Comparison of ENCODE assay signal across 22 cellular contexts in genomic region chr18:70025580-70025979, GRCh38.
"Had no signal": no experiment of that assay in that cellular context is flagged by ENCODE, and none has a peak within 500 bp of the region (broad histone marks: within the 10 kb centered on the region; RNA-seq: fewer than 3 reads in every experiment).

No MANE protein-coding gene starts in this region.

- H3K36me3 ChIP-seq: colonic mucosa, ovary had no signal

- H3K27ac ChIP-seq: colonic mucosa, esophagus muscularis mucosa, gastrocnemius medialis, heart right ventricle, left ventricle myocardium inferior, lower lobe of right lung, ovary, right atrium auricular region, sigmoid colon, skin epidermis, testis, tibial nerve had no signal

- ATAC-seq: gastrocnemius medialis; heart right ventricle; lower lobe of right lung; stimulated activated naive B cell treated with anti-CD40 and anti-IgM and Interleukin-4, amounts not matched to agents 10 μg/mL and 1 μg/mL and 100 μg/mL, for 72 hours had no signal

- H3K4me3 ChIP-seq: colonic mucosa, esophagus muscularis mucosa, gastrocnemius medialis, heart right ventricle, left ventricle myocardium inferior, lower lobe of right lung, ovary, right atrium auricular region, sigmoid colon, skin epidermis, testis, tibial nerve had no signal

- H3K27me3 ChIP-seq: colonic mucosa, esophagus muscularis mucosa, gastrocnemius medialis, heart right ventricle, ovary, right atrium auricular region, sigmoid colon, testis, tibial nerve had no signal

- H3K9me3 ChIP-seq: colonic mucosa, esophagus muscularis mucosa, gastrocnemius medialis, heart right ventricle, left ventricle myocardium inferior, lower lobe of right lung, ovary, right atrium auricular region, sigmoid colon, testis, tibial nerve had no signal

- FAIRE-seq: keratinocyte had no signal

- DNase-seq: cerebellar nuclear complex; colonic mucosa; dermis blood vessel endothelial cell; effector CD8-positive, alpha-beta T cell; gastrocnemius medialis; heart right ventricle; left ventricle myocardium inferior; lower lobe of right lung; mesendoderm; naive B cell; ovary; sigmoid colon; stimulated activated CD4-positive, alpha-beta T cell treated with anti-CD3 and anti-CD28 coated beads, Interleukin-2, amount 100 ng/mL, for 24 hours; stimulated activated CD4-positive, alpha-beta T cell treated with anti-CD3 and anti-CD28 coated beads, Interleukin-4, amount 100 ng/mL, for 4 hours; stimulated activated naive B cell treated with anti-CD40 and anti-IgM and Interleukin-4, amounts not matched to agents 10 μg/mL and 1 μg/mL and 100 μg/mL, for 72 hours; stimulated activated naive CD8-positive, alpha-beta T cell treated with anti-CD3 and anti-CD28 coated beads, Interleukin-15, amount 100 ng/mL, for 72 hours; testis had no signal

- H3K4me1 ChIP-seq: colonic mucosa, esophagus muscularis mucosa, gastrocnemius medialis, lower lobe of right lung, right atrium auricular region, sigmoid colon, tibial nerve had no signal
